In the genomic region with DNA sequence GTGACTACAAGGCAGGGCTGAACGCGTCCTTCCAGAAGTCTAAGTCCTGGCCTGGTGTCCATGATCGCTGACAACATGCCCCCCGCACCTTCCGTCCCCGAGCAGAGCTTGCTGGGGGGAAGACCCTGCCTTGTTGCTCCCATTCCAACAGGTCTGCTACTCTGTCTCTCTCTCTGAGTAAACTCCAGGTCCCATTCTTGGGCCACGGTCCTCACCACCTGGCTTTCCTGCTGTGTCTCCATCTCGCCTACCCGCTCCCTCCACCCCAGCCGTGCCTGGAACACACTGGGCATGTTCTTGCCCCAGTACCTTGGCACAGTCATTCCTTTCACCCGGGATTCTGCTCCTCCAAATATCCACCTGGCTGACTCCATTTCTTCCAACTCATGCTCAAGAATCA, we compare ENCODE assay signal across 15 cellular contexts.
DNase-seq lines count a peak whose midpoint lies in the region; ATAC-seq, FAIRE-seq and TF ChIP-seq lines count a peak whose summit lies in the region.
"Had no signal": no experiment of that assay in that cellular context is flagged by ENCODE, and none has a peak within 500 bp of the region (broad histone marks: within the 10 kb centered on the region; RNA-seq: fewer than 3 reads in every experiment).

No MANE protein-coding gene starts in this region.

- no peak for TF ChIP-seq CTCF in dorsolateral prefrontal cortex (IDR thresholded peaks at IDR 0.05 in 54 of 56, conservative IDR thresholded peaks at IDR 0.05 in 2 of 56; ENCODE audit: low read depth in 1 of 56, partially characterized antibody in 56 of 56)

- H3K27me3 ChIP-seq in dorsolateral prefrontal cortex = peaks cover 0 to 4% (median 0%) of the 10 kb centered on the region in 45 donors
- H3K27me3 ChIP-seq in neuronal stem cell (ENCODE audit: control insufficient read depth in 3 of 3, insufficient read depth in 3 of 3, low read depth in 1 of 3, low read length in 3 of 3) = peaks cover 0 to 7% (median 0%) of the 10 kb centered on the region in 3 experiments

- H2BK5ac ChIP-seq in neuronal stem cell (ENCODE audit: low read length) = no peak overlapping the region

- H3K36me3 ChIP-seq in neuronal stem cell (replicated peaks in 1 of 2; ENCODE audit: control insufficient read depth in 2 of 2, insufficient read depth in 2 of 2, low read length in 2 of 2) = no peaks in the 10 kb centered on the region

- H3K4me3 ChIP-seq in dorsolateral prefrontal cortex (no peak overlapping the region), neuronal stem cell (ENCODE audit: low read length in 2 of 2) (no peak overlapping the region)

- no CpG with 5 or more reads among the region's 11 CpGs for WGBS in neuronal stem cell (ENCODE audit: extremely low coverage in 2 of 2, insufficient read length in 2 of 2, insufficient replicate concordance in 1 of 2), 2 donors

- no peak overlapping the region for H3K9ac ChIP-seq in neuronal stem cell (ENCODE audit: low read depth, low read length, poor library complexity)

- no peak overlapping the region for H2BK12ac ChIP-seq in neuronal stem cell (ENCODE audit: low read length)

- H3K4me1 ChIP-seq in neuronal stem cell (ENCODE audit: control insufficient read depth in 2 of 2, insufficient read depth in 1 of 2, low read depth in 1 of 2, low read length in 2 of 2) = peaks cover 0 to 5% of the 10 kb centered on the region in 2 donors

- intact Hi-C loops in dorsolateral prefrontal cortex (cut with DNase I) = no loop called here

- no peak overlapping the region for H2BK15ac ChIP-seq in neuronal stem cell (ENCODE audit: low read length)

- peaks cover 0 to 3% of the 10 kb centered on the region in 2 donors for H3K9me3 ChIP-seq in neuronal stem cell (replicated peaks in 1 of 2; ENCODE audit: control insufficient read depth in 2 of 2, insufficient read depth in 1 of 2, low read depth in 1 of 2, low read length in 2 of 2)

- no peak for FAIRE-seq in HTR-8/SVneo (lab: Jason Lieb, UNC)
- FAIRE-seq: A204.1, GM18507 had no signal

- DNase-seq in dorsolateral prefrontal cortex (no peak), neuronal stem cell (ENCODE audit: low spot score) (no peak), HTR-8/SVneo (ENCODE audit: insufficient read length, low spot score) (no peak), dermis blood vessel endothelial cell (no peak)
- DNase-seq: Calu3; CD4-positive, alpha-beta T cell; DMS 273 treated with DMSO at 0.1 percent for 48 hours; HCEC 1CT; IMR-90 had no signal

- no peak overlapping the region for H3K4me2 ChIP-seq in neuronal stem cell (ENCODE audit: insufficient read depth, low read length, poor library complexity, severe bottlenecking)

- peak overlapping the region; percentile 65 for H2AK5ac ChIP-seq in neuronal stem cell (ENCODE audit: low read depth, low read length)

- peak overlapping the region; percentile 51 for H3K27ac ChIP-seq in angular gyrus (ENCODE audit: low read depth, low read length)
- peak overlapping the region in 52 of 59 donors; percentile 21 to 100 (median 97) for H3K27ac ChIP-seq in dorsolateral prefrontal cortex
- no peak overlapping the region for H3K27ac ChIP-seq in neuronal stem cell (replicated peaks; ENCODE audit: low read length)
- H3K27ac ChIP-seq: HL-60 had no signal

- ATAC-seq in GM19467 (IDR thresholded peaks at IDR 0.05; ENCODE audit: unreplicated experiment) = no peak
- no peak for ATAC-seq in GM21381 (IDR thresholded peaks at IDR 0.05; ENCODE audit: unreplicated experiment)

- H3K4ac ChIP-seq in neuronal stem cell (ENCODE audit: low read length) = no peak overlapping the region

- H2BK120ac ChIP-seq in neuronal stem cell (ENCODE audit: low read depth, low read length) = no peak overlapping the region

- no peak overlapping the region for H4K8ac ChIP-seq in neuronal stem cell (ENCODE audit: low read depth, low read length)

- H3K18ac ChIP-seq in neuronal stem cell (ENCODE audit: low read length) = peak overlapping the region; percentile 88

- H3K79me1 ChIP-seq in neuronal stem cell (ENCODE audit: low read depth, low read length) = peaks cover 1% of the 10 kb centered on the region

- no peak overlapping the region for H2AFZ ChIP-seq in neuronal stem cell (ENCODE audit: low read length)

- no peak overlapping the region for H3K23ac ChIP-seq in neuronal stem cell (ENCODE audit: low read depth, low read length, poor library complexity)

- H4K91ac ChIP-seq in neuronal stem cell (ENCODE audit: low read depth, low read length, poor library complexity) = no peak overlapping the region

- H3K14ac ChIP-seq in neuronal stem cell (ENCODE audit: low read length) = no peak overlapping the region
